Comparison of ENCODE assay signal across 21 cellular contexts in genomic region chrX:110045421-110045820, GRCh38. TPM values are rescaled to one million over a fixed set of nuclear protein-coding genes. Genes with fewer than 3 reads are reported as not detected.
DNase-seq lines count a peak whose midpoint lies in the region; ATAC-seq and TF ChIP-seq lines count a peak whose summit lies in the region.
"Had no signal": no experiment of that assay in that cellular context is flagged by ENCODE, and none has a peak within 500 bp of the region (broad histone marks: within the 10 kb centered on the region; RNA-seq: fewer than 3 reads in every experiment).

No MANE protein-coding gene starts in this region.

- H3K4me3 ChIP-seq in endodermal cell (ENCODE audit: low read length) = no peak overlapping the region
- no peak overlapping the region for H3K4me3 ChIP-seq in skeletal muscle tissue (ENCODE audit: low read length in 3 of 3)
- no peak overlapping the region for H3K4me3 ChIP-seq in suprapubic skin
- H3K4me3 ChIP-seq: left lung, sigmoid colon, SJCRH30 had no signal

- H3K9me3 ChIP-seq in endodermal cell (ENCODE audit: control insufficient read depth, low read length) (no peaks in the 10 kb centered on the region), skeletal muscle tissue (ENCODE audit: control insufficient read depth in 3 of 3, low read length in 3 of 3) (no peaks in the 10 kb centered on the region), suprapubic skin (no peaks in the 10 kb centered on the region)
- H3K9me3 ChIP-seq: left lung, sigmoid colon, SJCRH30 had no signal

- H3K4me3 Mint-ChIP-seq in activated naive CD4-positive, alpha-beta T cell treated with anti-CD3 and anti-CD28 coated beads, Interleukin-2, amount 50 U/mL, for 24 hours = no peak overlapping the region
- no peak overlapping the region for H3K4me3 Mint-ChIP-seq in endodermal cell
- no peak overlapping the region for H3K4me3 Mint-ChIP-seq in activated CD8-positive, alpha-beta T cell treated with anti-CD3 and anti-CD28 coated beads for 36 hours
- H3K4me3 Mint-ChIP-seq: activated CD8-positive, alpha-beta memory T cell treated with anti-CD3 and anti-CD28 coated beads, Interleukin-2, amount 10 ng/mL, durations not matched to agents 7 days and 5 days; CD4-positive, alpha-beta T cell had no signal

- H3K36me3 ChIP-seq in endodermal cell (ENCODE audit: control insufficient read depth, insufficient read depth, low read length) (no peaks in the 10 kb centered on the region), skeletal muscle tissue (ENCODE audit: control insufficient read depth in 3 of 3, insufficient read depth in 3 of 3, low read length in 3 of 3) (no peaks in the 10 kb centered on the region), suprapubic skin (no peaks in the 10 kb centered on the region)
- H3K36me3 ChIP-seq: left lung, sigmoid colon, SJCRH30 had no signal

- TF ChIP-seq EP300 in suprapubic skin (IDR thresholded peaks at IDR 0.05) = no peak

- H3K27me3 Mint-ChIP-seq in activated naive CD4-positive, alpha-beta T cell treated with anti-CD3 and anti-CD28 coated beads, Interleukin-2, amount 50 U/mL, for 24 hours = no peaks in the 10 kb centered on the region
- peaks cover 21% of the 10 kb centered on the region for H3K27me3 Mint-ChIP-seq in endodermal cell (ENCODE audit: insufficient read depth)
- no peaks in the 10 kb centered on the region for H3K27me3 Mint-ChIP-seq in activated CD8-positive, alpha-beta T cell treated with anti-CD3 and anti-CD28 coated beads for 36 hours
- H3K27me3 Mint-ChIP-seq: activated CD8-positive, alpha-beta memory T cell treated with anti-CD3 and anti-CD28 coated beads, Interleukin-2, amount 10 ng/mL, durations not matched to agents 7 days and 5 days; CD4-positive, alpha-beta T cell had no signal

- H3K4me1 ChIP-seq in endodermal cell (ENCODE audit: control insufficient read depth, insufficient read depth, low read length) (peaks cover 8% of the 10 kb centered on the region), skeletal muscle tissue (ENCODE audit: control insufficient read depth in 3 of 3, insufficient read depth in 3 of 3, low read length in 3 of 3) (peaks cover 18 to 49% (median 44%) of the 10 kb centered on the region in 3 donors), suprapubic skin (peaks cover 2% of the 10 kb centered on the region)
- H3K4me1 ChIP-seq: SJCRH30 had no signal

- H3K36me3 Mint-ChIP-seq in activated naive CD4-positive, alpha-beta T cell treated with anti-CD3 and anti-CD28 coated beads, Interleukin-2, amount 50 U/mL, for 24 hours = no peaks in the 10 kb centered on the region
- H3K36me3 Mint-ChIP-seq in endodermal cell (ENCODE audit: low read depth) = no peaks in the 10 kb centered on the region
- H3K36me3 Mint-ChIP-seq in activated CD8-positive, alpha-beta T cell treated with anti-CD3 and anti-CD28 coated beads for 36 hours (ENCODE audit: low read depth) = peaks cover 2% of the 10 kb centered on the region

- DNase-seq in activated naive CD4-positive, alpha-beta T cell treated with anti-CD3 and anti-CD28 coated beads, Interleukin-2, amount 50 U/mL, for 16 hours = no peak
- DNase-seq in NCI-H345 (lab: John Stamatoyannopoulos, UW) (peak; percentile 67), endodermal cell (no peak), suprapubic skin (ENCODE audit: low spot score in 2 of 2) (no peak), kidney tubule cell (ENCODE audit: low spot score) (no peak)
- no peak for DNase-seq in activated CD8-positive, alpha-beta T cell treated with anti-CD3 and anti-CD28 coated beads for 36 hours
- DNase-seq: activated CD8-positive, alpha-beta memory T cell treated with anti-CD3 and anti-CD28 coated beads, Interleukin-2, amount 10 ng/mL, durations not matched to agents 7 days and 5 days; activated effector memory CD4-positive, alpha-beta T cell treated with anti-CD3 and anti-CD28 coated beads, Interleukin-2, amount 50 U/mL, for 16 hours; amygdala; CD4-positive, alpha-beta T cell; EL; IMR-90; left lung; MM.1S; NCI-H226; occipital lobe; sigmoid colon; SJCRH30; stimulated activated CD4-positive, alpha-beta T cell treated with anti-CD3 and anti-CD28 coated beads, Interleukin-1b, Interleukin-23, amount 100 ng/mL, for 48 hours had no signal

- POLR2A ChIA-PET in activated CD8-positive, alpha-beta T cell treated with anti-CD3 and anti-CD28 coated beads for 36 hours (lab: Charles Lee) = no interaction called here

- peaks cover 23% of the 10 kb centered on the region for H3K4me1 Mint-ChIP-seq in activated naive CD4-positive, alpha-beta T cell treated with anti-CD3 and anti-CD28 coated beads, Interleukin-2, amount 50 U/mL, for 24 hours
- peaks cover 51% of the 10 kb centered on the region for H3K4me1 Mint-ChIP-seq in endodermal cell
- H3K4me1 Mint-ChIP-seq in activated CD8-positive, alpha-beta T cell treated with anti-CD3 and anti-CD28 coated beads for 36 hours (ENCODE audit: low read depth) = peaks cover 32% of the 10 kb centered on the region

- no peak for TF ChIP-seq POLR2A in suprapubic skin (IDR thresholded peaks at IDR 0.05)

- no peak overlapping the region for H3K9ac ChIP-seq in endodermal cell (ENCODE audit: extremely low read depth, low read length, poor library complexity, severe bottlenecking)
- peak overlapping the region in 1 of 3 donors; percentile 16 for H3K9ac ChIP-seq in skeletal muscle tissue (ENCODE audit: low read depth in 1 of 3, low read length in 3 of 3)

- no peaks in the 10 kb centered on the region for H3K27me3 ChIP-seq in endodermal cell (ENCODE audit: control insufficient read depth, insufficient read depth, low read length, poor library complexity, severe bottlenecking)
- no peaks in the 10 kb centered on the region for H3K27me3 ChIP-seq in skeletal muscle tissue (ENCODE audit: control insufficient read depth in 3 of 3, insufficient read depth in 3 of 3, low read length in 3 of 3)
- H3K27me3 ChIP-seq in suprapubic skin = no peaks in the 10 kb centered on the region
- H3K27me3 ChIP-seq: left lung, sigmoid colon, SJCRH30 had no signal

- H3K27ac ChIP-seq in endodermal cell (ENCODE audit: low read depth, low read length) (no peak overlapping the region), skeletal muscle tissue (ENCODE audit: low read depth, low read length) (peak overlapping the region; percentile 61), suprapubic skin (no peak overlapping the region)
- H3K27ac ChIP-seq: left lung, sigmoid colon, SJCRH30 had no signal

- H3K9me3 Mint-ChIP-seq in activated naive CD4-positive, alpha-beta T cell treated with anti-CD3 and anti-CD28 coated beads, Interleukin-2, amount 50 U/mL, for 24 hours = no peaks in the 10 kb centered on the region
- no peaks in the 10 kb centered on the region for H3K9me3 Mint-ChIP-seq in endodermal cell
- no peaks in the 10 kb centered on the region for H3K9me3 Mint-ChIP-seq in activated CD8-positive, alpha-beta T cell treated with anti-CD3 and anti-CD28 coated beads for 36 hours
- H3K9me3 Mint-ChIP-seq: CD4-positive, alpha-beta T cell had no signal

- CTCF ChIA-PET in activated CD8-positive, alpha-beta T cell treated with anti-CD3 and anti-CD28 coated beads for 36 hours (lab: Charles Lee) = interaction anchor here (1.0 kb wide), 1 partner anchor 12 kb away, joined by 3 read pairs; no protein-coding TSS in a partner anchor

- intact Hi-C loops in activated CD8-positive, alpha-beta T cell treated with anti-CD3 and anti-CD28 coated beads for 36 hours (cut with micrococcal nuclease) = no loop called here

- peak overlapping the region; percentile 65 for H3K27ac Mint-ChIP-seq in activated naive CD4-positive, alpha-beta T cell treated with anti-CD3 and anti-CD28 coated beads, Interleukin-2, amount 50 U/mL, for 24 hours
- H3K27ac Mint-ChIP-seq in endodermal cell = peak overlapping the region; percentile 32
- no peak overlapping the region for H3K27ac Mint-ChIP-seq in activated CD8-positive, alpha-beta T cell treated with anti-CD3 and anti-CD28 coated beads for 36 hours
- H3K27ac Mint-ChIP-seq: activated CD8-positive, alpha-beta memory T cell treated with anti-CD3 and anti-CD28 coated beads, Interleukin-2, amount 10 ng/mL, durations not matched to agents 7 days and 5 days; CD4-positive, alpha-beta T cell had no signal

- ATAC-seq in activated CD8-positive, alpha-beta T cell treated with anti-CD3 and anti-CD28 coated beads for 36 hours = no peak
- ATAC-seq: activated CD8-positive, alpha-beta memory T cell treated with anti-CD3 and anti-CD28 coated beads, Interleukin-2, amount 10 ng/mL, durations not matched to agents 7 days and 5 days; left lung had no signal

- TF ChIP-seq CTCF in endodermal cell (conservative IDR thresholded peaks at IDR 0.05) (no peak), suprapubic skin (IDR thresholded peaks at IDR 0.05) (no peak)
- TF ChIP-seq CTCF in activated CD8-positive, alpha-beta T cell treated with anti-CD3 and anti-CD28 coated beads for 36 hours (IDR thresholded peaks at IDR 0.05) = no peak

- WGBS in endodermal cell (ENCODE audit: insufficient coverage in 1 of 2, insufficient read length in 1 of 2), 2 experiments = 74% methylated on average over 3 of the region's 3 CpGs; no CpG with 5 or more reads in 1 of the 2 experiments
- 42% methylated on average over 3 of the region's 3 CpGs for WGBS in suprapubic skin

RNA-seq across cellular contexts. Expression of gene TMEM164, which starts 42.5 kb away (rescaled TPM):
- total RNA-seq in endodermal cell (10 to 100 TPM; 30.4 to 50.7 TPM), skeletal muscle tissue (15.1 TPM), suprapubic skin (10 to 100 TPM; 35.5 to 71.2 (median 58.7) TPM)
- polyA plus RNA-seq in endodermal cell (2013, experiment 1 of 2) = 19.3 TPM
- 23.4 TPM for polyA plus RNA-seq in endodermal cell (2013, experiment 2 of 2)
- 10 to 100 TPM; 10.9 to 11.5 TPM for total RNA-seq in activated CD8-positive, alpha-beta T cell treated with anti-CD3 and anti-CD28 coated beads for 36 hours
